Comparison of ENCODE assay signal across 2 cellular contexts in the genomic region with DNA sequence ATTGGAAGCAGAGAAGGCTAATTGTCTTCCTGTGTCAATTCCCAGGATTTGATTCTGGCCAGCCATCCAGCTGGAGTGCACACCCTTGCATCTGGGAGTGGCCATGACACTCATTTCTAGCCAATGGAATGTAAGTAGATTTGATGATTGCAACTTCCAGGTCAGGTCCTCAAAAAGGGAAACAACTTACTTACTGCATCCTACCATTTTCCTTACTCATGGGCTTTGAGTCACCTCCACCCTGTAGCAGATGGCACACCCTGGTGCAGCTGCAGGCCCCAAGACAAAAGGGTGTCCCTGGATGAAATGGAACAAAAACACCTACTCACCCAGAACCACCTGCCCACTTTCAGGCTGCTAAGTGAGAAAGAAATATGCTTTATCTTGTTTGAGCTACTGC.
TF ChIP-seq lines count a peak whose summit lies in the region.

No MANE protein-coding gene starts in this region.

TF ChIP-seq in IMR-90, 13 proteins besides CTCF, POLR2A, EP300 and RAD21:
- TF ChIP-seq SMC3 (IDR thresholded peaks at IDR 0.05; ENCODE audit: low read depth, low read length) (no peak), MAFK (IDR thresholded peaks at IDR 0.05; ENCODE audit: low read depth, low read length) (no peak), MXI1 (IDR thresholded peaks at IDR 0.05; ENCODE audit: borderline replicate concordance, low read depth, low read length) (no peak), NFE2L2 (IDR thresholded peaks at IDR 0.05; ENCODE audit: low read depth, low read length) (no peak), FOS (IDR thresholded peaks at IDR 0.05; ENCODE audit: low read depth, low read length) (no peak), BHLHE40 (IDR thresholded peaks at IDR 0.05; ENCODE audit: low read depth, low read length) (no peak), RFX5 (IDR thresholded peaks at IDR 0.05; ENCODE audit: low read depth, low read length) (no peak), MAZ (IDR thresholded peaks at IDR 0.05; ENCODE audit: borderline replicate concordance, low read depth, low read length) (no peak), CEBPB (IDR thresholded peaks at IDR 0.05; ENCODE audit: low read depth, low read length) (no peak), CHD1 (IDR thresholded peaks at IDR 0.05; ENCODE audit: low read depth, low read length) (no peak)
- TF ChIP-seq, protein P1, sequence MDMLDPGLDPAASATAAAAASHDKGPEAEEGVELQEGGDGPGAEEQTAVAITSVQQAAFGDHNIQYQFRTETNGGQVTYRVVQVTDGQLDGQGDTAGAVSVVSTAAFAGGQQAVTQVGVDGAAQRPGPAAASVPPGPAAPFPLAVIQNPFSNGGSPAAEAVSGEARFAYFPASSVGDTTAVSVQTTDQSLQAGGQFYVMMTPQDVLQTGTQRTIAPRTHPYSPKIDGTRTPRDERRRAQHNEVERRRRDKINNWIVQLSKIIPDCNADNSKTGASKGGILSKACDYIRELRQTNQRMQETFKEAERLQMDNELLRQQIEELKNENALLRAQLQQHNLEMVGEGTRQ (IDR thresholded peaks at IDR 0.05; ENCODE audit: low read depth, low read length) = no peak

TF ChIP-seq in endothelial cell of umbilical vein, 7 proteins besides CTCF, POLR2A, EP300 and RAD21:
- TF ChIP-seq GATA2 (IDR thresholded peaks at IDR 0.05; ENCODE audit: insufficient read depth, insufficient read length, low read depth, low read length) = no peak
- TF ChIP-seq, protein P2, sequence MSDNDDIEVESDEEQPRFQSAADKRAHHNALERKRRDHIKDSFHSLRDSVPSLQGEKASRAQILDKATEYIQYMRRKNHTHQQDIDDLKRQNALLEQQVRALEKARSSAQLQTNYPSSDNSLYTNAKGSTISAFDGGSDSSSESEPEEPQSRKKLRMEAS (IDR thresholded peaks at IDR 0.05; ENCODE audit: insufficient read depth, insufficient read length) = no peak
- TF ChIP-seq POLR2AphosphoS5 (IDR thresholded peaks at IDR 0.05; ENCODE audit: insufficient read depth, low read depth, low read length) = no peak
- no peak for TF ChIP-seq FOS (IDR thresholded peaks at IDR 0.05; ENCODE audit: borderline replicate concordance, insufficient read depth, low read length)
- TF ChIP-seq MYC (IDR thresholded peaks at IDR 0.05; ENCODE audit: low read depth, low read length) = no peak
- TF ChIP-seq EZH2 (IDR thresholded peaks at IDR 0.05; ENCODE audit: borderline replicate concordance, low read depth, low read length, severe bottlenecking) = no peak
- TF ChIP-seq JUN (IDR thresholded peaks at IDR 0.05; ENCODE audit: borderline replicate concordance, insufficient read depth, insufficient read length, low read depth) = no peak
